Comparison of ENCODE assay signal across 8 cellular contexts in the genomic region with DNA sequence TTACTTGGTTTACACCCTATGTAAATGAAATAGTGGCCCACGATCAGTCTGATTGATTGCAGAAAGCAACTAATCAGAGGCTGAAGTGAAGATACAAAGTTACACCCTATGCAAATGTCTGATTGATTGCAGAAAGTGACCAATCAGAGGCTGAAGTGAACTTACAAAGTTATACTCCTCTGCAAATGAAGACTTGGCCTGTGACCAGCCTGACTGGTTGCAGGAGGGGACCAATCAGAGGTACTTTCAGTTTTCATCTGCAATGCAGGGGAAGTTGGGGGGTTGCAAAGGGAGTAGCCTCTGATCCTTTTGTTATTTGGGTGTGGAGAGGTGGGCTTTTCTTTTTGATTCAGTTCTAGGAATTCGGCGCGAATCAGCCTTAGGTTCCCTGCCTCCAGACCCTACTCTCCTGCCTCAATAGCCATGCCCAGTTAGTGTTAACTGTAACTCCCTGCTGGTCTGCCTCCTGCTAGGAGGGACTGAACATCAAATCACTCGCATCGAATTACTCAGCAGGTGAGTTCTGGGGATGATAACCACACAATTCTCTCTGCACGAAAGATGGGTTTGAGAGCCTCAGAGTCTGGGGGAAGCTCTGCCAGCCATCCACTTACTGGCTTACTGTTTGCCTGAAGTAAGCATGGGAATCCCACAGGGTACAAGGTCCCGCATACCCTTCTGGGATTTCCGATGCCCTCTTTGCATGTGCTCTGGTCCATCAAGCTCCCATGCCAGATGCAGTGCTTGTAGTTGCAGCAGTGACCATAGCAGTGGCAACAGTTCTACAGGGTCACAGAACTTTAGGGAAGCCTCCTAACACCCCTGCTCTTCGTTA. TPM values are rescaled to one million over a fixed set of nuclear protein-coding genes. Genes with fewer than 3 reads are reported as not detected.
DNase-seq lines count a peak whose midpoint lies in the region; ATAC-seq, FAIRE-seq and TF ChIP-seq lines count a peak whose summit lies in the region.

No MANE protein-coding gene starts in this region.

- intact Hi-C loops in right lobe of liver (cut with DNase I): no loop called here

- DNase-seq in GM18507 (ENCODE audit: extremely low spot score, insufficient read length, low read depth): no peak
- DNase-seq in activated naive CD4-positive, alpha-beta T cell treated with anti-CD3 and anti-CD28 coated beads, Interleukin-2, amount 50 U/mL, for 72 hours (ENCODE audit: low spot score in 2 of 2): no peak
- DNase-seq in right lobe of liver: no peak
- DNase-seq in NCI-H187 treated with DMSO at 0.1 percent for 48 hours (lab: John Stamatoyannopoulos, UW): no peak
- DNase-seq in NCI-H446 treated with DMSO at 0.1 percent for 48 hours (lab: John Stamatoyannopoulos, UW): no peak
- no peak for DNase-seq in glomerular visceral epithelial cell (ENCODE audit: extremely low spot score)
- DNase-seq in OCI-M2 (lab: John Stamatoyannopoulos, UW; ENCODE audit: unreplicated experiment): no peak

- no peaks in the 10 kb centered on the region for H3K4me1 ChIP-seq in right lobe of liver

- no peaks in the 10 kb centered on the region for H3K27me3 ChIP-seq in right lobe of liver

- H3K36me3 ChIP-seq in right lobe of liver: no peaks in the 10 kb centered on the region

- H3K9me3 ChIP-seq in right lobe of liver: no peaks in the 10 kb centered on the region

- peak; percentile 81 for FAIRE-seq in GM18507 (lab: Jason Lieb, UNC)

- WGBS in right lobe of liver (ENCODE audit: insufficient coverage, low coverage, low lambda C conversion rate, missing lambda C conversion rate): 54% methylated on average over 7 of the region's 10 CpGs

- H3K27ac Mint-ChIP-seq in activated naive CD4-positive, alpha-beta T cell treated with anti-CD3 and anti-CD28 coated beads, Interleukin-2, amount 50 U/mL, for 72 hours: no peak overlapping the region

- no peak for TF ChIP-seq CTCF in right lobe of liver (IDR thresholded peaks at IDR 0.05)

- TF ChIP-seq POLR2A in right lobe of liver (IDR thresholded peaks at IDR 0.05): no peak

- H3K4me3 ChIP-seq in right lobe of liver: peak overlapping the region; percentile 12 to 34 (median 26)

- ATAC-seq in HG03521 (IDR thresholded peaks at IDR 0.05; ENCODE audit: unreplicated experiment) (peak; percentile 66), right lobe of liver (peak; percentile 49 to 57 (median 52))
- peak; percentile 64 to 85 for ATAC-seq in activated naive CD4-positive, alpha-beta T cell treated with anti-CD3 and anti-CD28 coated beads, Interleukin-2, amount 50 U/mL, for 72 hours

- no peak overlapping the region for H3K27ac ChIP-seq in right lobe of liver

- H3K36me3 Mint-ChIP-seq in activated naive CD4-positive, alpha-beta T cell treated with anti-CD3 and anti-CD28 coated beads, Interleukin-2, amount 50 U/mL, for 72 hours: no peaks in the 10 kb centered on the region

- no peaks in the 10 kb centered on the region for H3K9me3 Mint-ChIP-seq in activated naive CD4-positive, alpha-beta T cell treated with anti-CD3 and anti-CD28 coated beads, Interleukin-2, amount 50 U/mL, for 72 hours

RNA-seq across cellular contexts. Expression of a gene that starts 7.5 kb away (rescaled TPM):
- total RNA-seq in activated naive CD4-positive, alpha-beta T cell treated with anti-CD3 and anti-CD28 coated beads, Interleukin-2, amount 50 U/mL, for 72 hours: 1 to 10 TPM; 1.5 to 1.6 TPM
- under 1 TPM; 0.18 to 0.53 (median 0.39) TPM for total RNA-seq in right lobe of liver

RNA-seq across cellular contexts. Expression of a gene that starts 50.5 kb away (rescaled TPM):
- 10 to 100 TPM; 15.6 to 26.1 TPM for total RNA-seq in activated naive CD4-positive, alpha-beta T cell treated with anti-CD3 and anti-CD28 coated beads, Interleukin-2, amount 50 U/mL, for 72 hours
- 1 to 10 TPM; 5.8 to 9.5 (median 7.3) TPM for total RNA-seq in right lobe of liver

RNA-seq across cellular contexts. Expression of a gene that starts 55.5 kb away (rescaled TPM):
- total RNA-seq in activated naive CD4-positive, alpha-beta T cell treated with anti-CD3 and anti-CD28 coated beads, Interleukin-2, amount 50 U/mL, for 72 hours: 10 to 100 TPM; 31.9 to 59.9 TPM
- total RNA-seq in right lobe of liver: 10 to 100 TPM; 45.1 to 95.2 (median 55.4) TPM
